In the genomic region with DNA sequence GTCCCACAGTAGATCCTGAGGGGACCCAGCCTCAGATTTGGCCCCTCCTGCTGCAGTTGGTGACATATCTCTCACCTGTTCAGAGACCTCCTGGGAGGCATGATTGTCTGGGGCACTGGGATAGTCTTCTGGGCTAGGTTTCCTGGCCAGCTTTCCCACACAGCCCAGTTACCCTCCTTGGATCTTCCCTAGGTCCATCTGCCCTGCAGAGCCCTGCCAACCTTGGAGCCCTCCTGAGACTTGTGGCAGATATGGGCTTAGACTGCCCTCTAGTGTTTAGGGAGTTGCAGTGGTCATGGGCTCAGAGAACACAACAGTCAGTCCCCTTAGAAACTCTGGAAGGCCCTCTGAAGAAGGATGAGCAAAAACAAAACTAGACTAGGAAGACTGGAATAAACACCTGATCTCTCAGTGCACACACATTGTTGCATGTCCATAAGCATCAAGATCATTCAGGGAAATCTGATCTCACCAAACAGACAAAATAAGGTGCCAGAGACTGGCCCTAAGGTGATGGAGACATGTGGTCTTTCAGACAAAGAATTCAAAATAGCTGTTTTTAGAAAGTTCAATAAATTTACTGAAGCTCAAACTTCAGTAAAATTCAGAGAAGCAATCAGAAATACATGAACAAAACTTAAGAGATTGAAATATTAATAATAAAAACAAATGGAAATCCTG, we compare ENCODE assay signal across 8 cellular contexts.
DNase-seq lines count a peak whose midpoint lies in the region; ATAC-seq and TF ChIP-seq lines count a peak whose summit lies in the region.

No MANE protein-coding gene starts in this region.

- no peak overlapping the region for H3K27ac Mint-ChIP-seq in HFFc6
- H3K27ac Mint-ChIP-seq in CD4-positive, alpha-beta T cell: no peak overlapping the region
- no peak overlapping the region for H3K27ac Mint-ChIP-seq in activated CD4-positive, alpha-beta memory T cell treated with anti-CD3 and anti-CD28 coated beads for 36 hours

- H3K27me3 Mint-ChIP-seq in HFFc6 (ENCODE audit: insufficient read depth): no peaks in the 10 kb centered on the region; the same call in none of the 2 replicates
- H3K27me3 Mint-ChIP-seq in CD4-positive, alpha-beta T cell: no peaks in the 10 kb centered on the region
- no peaks in the 10 kb centered on the region for H3K27me3 Mint-ChIP-seq in activated CD4-positive, alpha-beta memory T cell treated with anti-CD3 and anti-CD28 coated beads for 36 hours

- no peak overlapping the region for H3K4me3 Mint-ChIP-seq in HFFc6
- H3K4me3 Mint-ChIP-seq in CD4-positive, alpha-beta T cell: no peak overlapping the region
- H3K4me3 Mint-ChIP-seq in activated CD4-positive, alpha-beta memory T cell treated with anti-CD3 and anti-CD28 coated beads for 36 hours: no peak overlapping the region

- peaks cover 32% of the 10 kb centered on the region for H3K9me3 Mint-ChIP-seq in HFFc6
- H3K9me3 Mint-ChIP-seq in CD4-positive, alpha-beta T cell: peaks cover 17% of the 10 kb centered on the region
- H3K9me3 Mint-ChIP-seq in activated CD4-positive, alpha-beta memory T cell treated with anti-CD3 and anti-CD28 coated beads for 36 hours: peaks cover 29% of the 10 kb centered on the region

- no peak for ATAC-seq in CD4-positive, alpha-beta T cell (ENCODE audit: poor library complexity)

- no peaks in the 10 kb centered on the region for H3K4me1 Mint-ChIP-seq in HFFc6 (ENCODE audit: low read depth)
- no peaks in the 10 kb centered on the region for H3K4me1 Mint-ChIP-seq in CD4-positive, alpha-beta T cell (ENCODE audit: low read depth)
- H3K4me1 Mint-ChIP-seq in activated CD4-positive, alpha-beta memory T cell treated with anti-CD3 and anti-CD28 coated beads for 36 hours (ENCODE audit: low read depth): no peaks in the 10 kb centered on the region

- CTCF ChIA-PET in CD4-positive, alpha-beta T cell (lab: Charles Lee): no interaction called here
- CTCF ChIA-PET in activated CD4-positive, alpha-beta memory T cell treated with anti-CD3 and anti-CD28 coated beads for 36 hours (lab: Charles Lee): no interaction called here

- H3K4me3 ChIP-seq in astrocyte of the cerebellum (ENCODE audit: low read depth, low read length): no peak overlapping the region

- DNase-seq in ACHN: peak; percentile 76
- peak; percentile 18 for DNase-seq in HFFc6
- DNase-seq in LoVo (ENCODE audit: low spot score): peak; percentile 55
- peak; percentile 45 for DNase-seq in astrocyte of the cerebellum (ENCODE audit: low read depth)
- peak; percentile 43 to 67 for DNase-seq in lung microvascular endothelial cell (ENCODE audit: low read depth in 2 of 2)
- DNase-seq in CD4-positive, alpha-beta T cell: no peak
- no peak for DNase-seq in activated CD4-positive, alpha-beta memory T cell treated with anti-CD3 and anti-CD28 coated beads for 36 hours

- no peaks in the 10 kb centered on the region for H3K36me3 Mint-ChIP-seq in HFFc6 (ENCODE audit: low read depth)
- H3K36me3 Mint-ChIP-seq in CD4-positive, alpha-beta T cell (ENCODE audit: low read depth): no peaks in the 10 kb centered on the region
- H3K36me3 Mint-ChIP-seq in activated CD4-positive, alpha-beta memory T cell treated with anti-CD3 and anti-CD28 coated beads for 36 hours: no peaks in the 10 kb centered on the region

- H3K9me3 ChIP-seq in CD4-positive, alpha-beta T cell (ENCODE audit: control insufficient read depth, low read length): no peaks in the 10 kb centered on the region

- intact Hi-C loops in CD4-positive, alpha-beta T cell (cut with DNase I, micrococcal nuclease): no loop called here
- intact Hi-C loops in activated CD4-positive, alpha-beta memory T cell treated with anti-CD3 and anti-CD28 coated beads for 36 hours (cut with micrococcal nuclease): loop anchor here (5.0 kb wide), 1 partner anchor 245 kb away; no protein-coding TSS in a partner anchor

- POLR2A ChIA-PET in CD4-positive, alpha-beta T cell (lab: Charles Lee): no interaction called here
- POLR2A ChIA-PET in activated CD4-positive, alpha-beta memory T cell treated with anti-CD3 and anti-CD28 coated beads for 36 hours (lab: Charles Lee): no interaction called here

- in situ Hi-C loops in ACHN (cut with HindIII; ENCODE audit: low pct_ligation_motif_present, low pct_unique_long_range_greater_than_20kb, low sequenced_read_pairs): no loop called here
- in situ Hi-C loops in astrocyte of the cerebellum (cut with HindIII; ENCODE audit: low sequenced_read_pairs): no loop called here

- H3K27me3 ChIP-seq in CD4-positive, alpha-beta T cell (ENCODE audit: control insufficient read depth, insufficient read depth, low read length): no peaks in the 10 kb centered on the region

- TF ChIP-seq CTCF in GM12874 (IDR thresholded peaks at IDR 0.05; ENCODE audit: insufficient read depth, low read depth, low read length) (peak; percentile 70), HFFc6 (IDR thresholded peaks at IDR 0.05) (peak; percentile 69; the same call in 1 of the 2 replicates), astrocyte of the cerebellum (IDR thresholded peaks at IDR 0.05; ENCODE audit: low read depth, low read length, missing control alignments) (peak; percentile 91)
- TF ChIP-seq CTCF in CD4-positive, alpha-beta T cell (IDR thresholded peaks at IDR 0.05): no peak

- no peak overlapping the region for H3K27ac ChIP-seq in CD4-positive, alpha-beta T cell (ENCODE audit: low read depth, low read length)

Comparison
In these comparisons a context has a peak if more than half of its experiments do, and no peak if none do; other contexts are left out.
1. DNase-seq: peak in ACHN (single experiment), HFFc6 (single experiment), LoVo (single experiment), astrocyte of the cerebellum (single experiment) and lung microvascular endothelial cell (2 of 2); none in CD4-positive, alpha-beta T cell (0 of 10) and activated CD4-positive, alpha-beta memory T cell treated with anti-CD3 and anti-CD28 coated beads for 36 hours (single experiment).